7 cellular contexts compared by ENCODE assay signal in genomic region chr6:33426590-33427563, GRCh38. TPM values are rescaled to one million over a fixed set of nuclear protein-coding genes. Genes with fewer than 3 reads are reported as not detected.
DNase-seq lines count a peak whose midpoint lies in the region; ATAC-seq and TF ChIP-seq lines count a peak whose summit lies in the region.

No MANE protein-coding gene starts in this region.

- H2AK5ac ChIP-seq in neuronal stem cell (ENCODE audit: low read depth, low read length) = no peak overlapping the region

- H3K79me1 ChIP-seq in neuronal stem cell (ENCODE audit: low read depth, low read length) = peaks cover 12% of the 10 kb centered on the region

- H3K79me2 ChIP-seq in GM23338 (replicated peaks; ENCODE audit: insufficient read depth) = peaks cover 54% of the 10 kb centered on the region

- no peaks in the 10 kb centered on the region for H3K9me3 Mint-ChIP-seq in GM23338

- H4K91ac ChIP-seq in neuronal stem cell (ENCODE audit: low read depth, low read length, poor library complexity) = no peak overlapping the region

- peaks cover 27% of the 10 kb centered on the region for H3F3A ChIP-seq in GM23338 (replicated peaks; ENCODE audit: low read depth)

- no peak for ATAC-seq in GM23338
- peak; percentile 4; the same call in 1 of the 3 replicates for ATAC-seq in SK-N-SH treated with all-trans-retinoic acid at 6 μM for 48 hours
- no peak for ATAC-seq in GM18502 (IDR thresholded peaks at IDR 0.05; ENCODE audit: poor library complexity, unreplicated experiment)

- H3K36me3 Mint-ChIP-seq in GM23338 (ENCODE audit: low read depth) = peaks cover 27% of the 10 kb centered on the region

- H3K23ac ChIP-seq in neuronal stem cell (ENCODE audit: low read depth, low read length, poor library complexity) = no peak overlapping the region

- peak overlapping the region; percentile 95 for H3K4me2 ChIP-seq in GM23338
- H3K4me2 ChIP-seq in neuronal stem cell (ENCODE audit: insufficient read depth, low read length, poor library complexity, severe bottlenecking) = peak overlapping the region; percentile 82

- H3K9me3 ChIP-seq in endocrine pancreas (ENCODE audit: control insufficient read depth, low read length) = no peaks in the 10 kb centered on the region
- no peaks in the 10 kb centered on the region for H3K9me3 ChIP-seq in neuronal stem cell (replicated peaks in 1 of 2; ENCODE audit: control insufficient read depth in 2 of 2, insufficient read depth in 1 of 2, low read depth in 1 of 2, low read length in 2 of 2)

- no peak overlapping the region for H3K18ac ChIP-seq in neuronal stem cell (ENCODE audit: low read length)

- DNase-seq in GM23338 (ENCODE audit: low spot score) (peak; percentile 71), neuronal stem cell (ENCODE audit: low spot score) (no peak), iPS-NIHi7 (ENCODE audit: extremely low spot score) (no peak), HuH-7.5 (ENCODE audit: low spot score) (no peak)

- H3K27me3 ChIP-seq in GM23338 (ENCODE audit: insufficient read depth) (no peaks in the 10 kb centered on the region), endocrine pancreas (ENCODE audit: control insufficient read depth, insufficient read depth, low read length) (no peaks in the 10 kb centered on the region), neuronal stem cell (ENCODE audit: control insufficient read depth in 3 of 3, insufficient read depth in 3 of 3, low read depth in 1 of 3, low read length in 3 of 3) (no peaks in the 10 kb centered on the region)

- H3K27ac ChIP-seq in GM23338 (ENCODE audit: low read depth) (peak overlapping the region; percentile 90; the same call in 1 of the 2 replicates), neuronal stem cell (replicated peaks; ENCODE audit: low read length) (peak overlapping the region; percentile 25)

- no peaks in the 10 kb centered on the region for H3K36me3 ChIP-seq in GM23338 (ENCODE audit: insufficient read depth)
- H3K36me3 ChIP-seq in endocrine pancreas (ENCODE audit: control insufficient read depth, insufficient read depth, low read length) = no peaks in the 10 kb centered on the region
- peaks cover 17 to 29% of the 10 kb centered on the region in 2 donors for H3K36me3 ChIP-seq in neuronal stem cell (replicated peaks in 1 of 2; ENCODE audit: control insufficient read depth in 2 of 2, insufficient read depth in 2 of 2, low read length in 2 of 2)

- peak overlapping the region; percentile 73 for H3K9ac ChIP-seq in endocrine pancreas (ENCODE audit: control insufficient read depth, insufficient read depth, low read length)
- peak overlapping the region; percentile 82 for H3K9ac ChIP-seq in neuronal stem cell (ENCODE audit: low read depth, low read length, poor library complexity)

- H3K9me2 ChIP-seq in GM23338 (ENCODE audit: insufficient read depth) = no peaks in the 10 kb centered on the region

- no peaks in the 10 kb centered on the region; the same call in 1 of the 2 replicates for H4K20me1 ChIP-seq in GM23338 (replicated peaks; ENCODE audit: insufficient read depth)

- peak overlapping the region; percentile 41; the same call in 1 of the 2 replicates for H3K27ac Mint-ChIP-seq in GM23338

- H3K4me1 Mint-ChIP-seq in GM23338 = peaks cover 74% of the 10 kb centered on the region

- H3K27me3 Mint-ChIP-seq in GM23338 (ENCODE audit: insufficient read depth, low read depth, poor library complexity) = peaks cover 25% of the 10 kb centered on the region

- H2BK12ac ChIP-seq in neuronal stem cell (ENCODE audit: low read length) = no peak overlapping the region

- H3K4me1 ChIP-seq in GM23338 (ENCODE audit: insufficient read depth) = peaks cover 47% of the 10 kb centered on the region
- no peaks in the 10 kb centered on the region for H3K4me1 ChIP-seq in endocrine pancreas (ENCODE audit: control insufficient read depth, insufficient read depth, low read length)
- H3K4me1 ChIP-seq in neuronal stem cell (ENCODE audit: control insufficient read depth in 2 of 2, insufficient read depth in 1 of 2, low read depth in 1 of 2, low read length in 2 of 2) = peaks cover 39 to 57% of the 10 kb centered on the region in 2 donors

- no peak overlapping the region for H2BK15ac ChIP-seq in neuronal stem cell (ENCODE audit: low read length)

- H3K4me3 Mint-ChIP-seq in GM23338 = peak overlapping the region; percentile 90

- H3K14ac ChIP-seq in neuronal stem cell (ENCODE audit: low read length) = no peak overlapping the region

- TF ChIP-seq CTCF in GM23338 (conservative IDR thresholded peaks at IDR 0.05; ENCODE audit: low read depth in 2 of 2) = no peak

- peak overlapping the region; percentile 72 for H3K4me3 ChIP-seq in GM23338
- H3K4me3 ChIP-seq in endocrine pancreas (ENCODE audit: control insufficient read depth, insufficient read depth, low read length) = no peak overlapping the region
- peak overlapping the region; percentile 59 to 86 for H3K4me3 ChIP-seq in neuronal stem cell (ENCODE audit: low read length in 2 of 2)

- no peak overlapping the region for H2BK5ac ChIP-seq in neuronal stem cell (ENCODE audit: low read length)

- no peak overlapping the region for H2BK120ac ChIP-seq in neuronal stem cell (ENCODE audit: low read depth, low read length)

- H3K4ac ChIP-seq in neuronal stem cell (ENCODE audit: low read length) = no peak overlapping the region

- H4K8ac ChIP-seq in neuronal stem cell (ENCODE audit: low read depth, low read length) = no peak overlapping the region

- no CpG with 5 or more reads among the region's 13 CpGs for WGBS in neuronal stem cell (ENCODE audit: extremely low coverage in 2 of 2, insufficient read length in 2 of 2, insufficient replicate concordance in 1 of 2), 2 donors

- H2AFZ ChIP-seq in GM23338 = no peak overlapping the region
- no peak overlapping the region for H2AFZ ChIP-seq in neuronal stem cell (ENCODE audit: low read length)

TF ChIP-seq in GM23338, 12 proteins besides CTCF, POLR2A, EP300 and RAD21 (continues in another document):
- no peak for TF ChIP-seq POLR2AphosphoS5 (IDR thresholded peaks at IDR 0.05; ENCODE audit: low read depth)
- no peak for TF ChIP-seq EZH2phosphoT487 (IDR thresholded peaks at IDR 0.05; ENCODE audit: unreplicated experiment)
- no peak for TF ChIP-seq ZNF331 (CRISPR knock-in tag; IDR thresholded peaks at IDR 0.05; ENCODE audit: low read depth)

TF ChIP-seq in SK-N-SH treated with all-trans-retinoic acid at 6 μM for 48 hours, 23 proteins besides CTCF, POLR2A, EP300 and RAD21 (continues in another document):
- TF ChIP-seq ZNF565 (CRISPR knock-in tag; conservative IDR thresholded peaks at IDR 0.05; ENCODE audit: low read depth) (no peak), TOX (CRISPR knock-in tag; IDR thresholded peaks at IDR 0.05; ENCODE audit: borderline replicate concordance) (no peak), POU6F1 (CRISPR knock-in tag; IDR thresholded peaks at IDR 0.05; ENCODE audit: borderline replicate concordance, low read depth) (no peak), TCF4 (CRISPR knock-in tag; IDR thresholded peaks at IDR 0.05; ENCODE audit: borderline replicate concordance) (no peak)
- TF ChIP-seq, protein P1, sequence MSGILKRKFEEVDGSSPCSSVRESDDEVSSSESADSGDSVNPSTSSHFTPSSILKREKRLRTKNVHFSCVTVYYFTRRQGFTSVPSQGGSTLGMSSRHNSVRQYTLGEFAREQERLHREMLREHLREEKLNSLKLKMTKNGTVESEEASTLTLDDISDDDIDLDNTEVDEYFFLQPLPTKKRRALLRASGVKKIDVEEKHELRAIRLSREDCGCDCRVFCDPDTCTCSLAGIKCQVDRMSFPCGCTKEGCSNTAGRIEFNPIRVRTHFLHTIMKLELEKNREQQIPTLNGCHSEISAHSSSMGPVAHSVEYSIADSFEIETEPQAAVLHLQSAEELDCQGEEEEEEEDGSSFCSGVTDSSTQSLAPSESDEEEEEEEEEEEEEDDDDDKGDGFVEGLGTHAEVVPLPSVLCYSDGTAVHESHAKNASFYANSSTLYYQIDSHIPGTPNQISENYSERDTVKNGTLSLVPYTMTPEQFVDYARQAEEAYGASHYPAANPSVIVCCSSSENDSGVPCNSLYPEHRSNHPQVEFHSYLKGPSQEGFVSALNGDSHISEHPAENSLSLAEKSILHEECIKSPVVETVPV (CRISPR knock-in tag; IDR thresholded peaks at IDR 0.05) = no peak

RNA-seq across cellular contexts. Expression of gene SYNGAP1, which starts 7.0 kb away (rescaled TPM):
- total RNA-seq in GM23338 (2014; rRNA removed; shearing (Covaris generic)) = 36.9 and 45.0 TPM in 2 replicates
- 12.9 and 13.9 TPM in 2 replicates for polyA plus RNA-seq in GM23338 (2016; fragmentation: Nextera tagmentation; extraction: Ambion mirVana)
- polyA plus RNA-seq in neuronal stem cell (2013, experiment 1 of 2) = 57.5 TPM
- polyA plus RNA-seq in neuronal stem cell (2013, experiment 2 of 2) = 54.1 TPM

RNA-seq across cellular contexts. Expression of gene CUTA, which starts 9.0 kb away (rescaled TPM):
- 193 and 207 TPM in 2 replicates for total RNA-seq in GM23338 (2014; rRNA removed; shearing (Covaris generic))
- 421 and 426 TPM in 2 replicates for polyA plus RNA-seq in GM23338 (2016; fragmentation: Nextera tagmentation; extraction: Ambion mirVana)
- 434 TPM for polyA plus RNA-seq in neuronal stem cell (2013, experiment 1 of 2)
- polyA plus RNA-seq in neuronal stem cell (2013, experiment 2 of 2) = 420 TPM

RNA-seq across cellular contexts. Expression of gene PHF1, which starts 16.1 kb away (rescaled TPM):
- total RNA-seq in GM23338 (2014; rRNA removed; shearing (Covaris generic)) = 33.2 and 46.7 TPM in 2 replicates
- 29.4 and 31.4 TPM in 2 replicates for polyA plus RNA-seq in GM23338 (2016; fragmentation: Nextera tagmentation; extraction: Ambion mirVana)
- 69.5 TPM for polyA plus RNA-seq in neuronal stem cell (2013, experiment 1 of 2)
- 68.8 TPM for polyA plus RNA-seq in neuronal stem cell (2013, experiment 2 of 2)

RNA-seq across cellular contexts. Expression of gene ZBTB9, which starts 27.5 kb away (rescaled TPM):
- total RNA-seq in GM23338 (2014; rRNA removed; shearing (Covaris generic)) = 17.9 and 25.2 TPM in 2 replicates
- polyA plus RNA-seq in GM23338 (2016; fragmentation: Nextera tagmentation; extraction: Ambion mirVana) = 13.5 and 13.6 TPM in 2 replicates
- 7.6 TPM for polyA plus RNA-seq in neuronal stem cell (2013, experiment 1 of 2)
- polyA plus RNA-seq in neuronal stem cell (2013, experiment 2 of 2) = 7.2 TPM

RNA-seq across cellular contexts. Expression of gene KIFC1, which starts 35.3 kb away (rescaled TPM):
- total RNA-seq in GM23338 (2014; rRNA removed; shearing (Covaris generic)) = 61.7 and 64.4 TPM in 2 replicates
- 10.1 and 10.3 TPM in 2 replicates for polyA plus RNA-seq in GM23338 (2016; fragmentation: Nextera tagmentation; extraction: Ambion mirVana)
- polyA plus RNA-seq in neuronal stem cell (2013, experiment 1 of 2) = 84.1 TPM
- 83.4 TPM for polyA plus RNA-seq in neuronal stem cell (2013, experiment 2 of 2)
